26 cellular contexts compared by ENCODE assay signal in the genomic region with DNA sequence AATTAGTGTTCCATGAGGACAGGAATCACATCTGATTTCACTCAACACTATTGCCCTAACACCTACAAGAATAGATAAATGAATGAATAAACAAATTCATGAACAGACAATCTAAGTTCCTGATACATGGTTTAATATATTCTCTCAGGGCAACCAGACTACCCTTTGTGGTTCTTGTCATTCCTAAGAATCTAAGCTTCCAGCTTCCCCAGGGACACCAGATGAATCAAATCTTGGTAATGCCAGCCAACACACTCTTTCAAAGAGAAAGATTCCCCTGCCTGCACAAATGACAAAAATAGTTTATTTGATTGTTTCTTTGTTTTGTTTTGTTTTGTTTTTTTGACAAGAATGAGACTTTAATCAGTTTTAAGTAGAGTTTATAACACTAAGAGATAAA.
"Had no signal": no experiment of that assay in that cellular context is flagged by ENCODE, and none has a peak within 500 bp of the region (broad histone marks: within the 10 kb centered on the region; RNA-seq: fewer than 3 reads in every experiment).

No MANE protein-coding gene starts in this region.

- H3K4me1 ChIP-seq: adrenal gland, body of pancreas, colonic mucosa, esophagus squamous epithelium had no signal

- DNase-seq: activated CD4-positive, alpha-beta T cell treated with anti-CD3 and anti-CD28 coated beads for 36 hours; activated CD4-positive, alpha-beta T cell treated with anti-CD3 and anti-CD28 coated beads, Interleukin-2, amount 10 ng/mL, durations not matched to agents 7 days and 5 days; activated CD4-positive, alpha-beta T cell treated with anti-CD3 and anti-CD28 coated beads, Interleukin-2, amount 50 U/mL, for 4 hours; activated CD4-positive, CD25-positive, alpha-beta regulatory T cell; activated CD4-positive, CD25-positive, alpha-beta regulatory T cell treated with anti-CD3 and anti-CD28 coated beads, Interleukin-2, amount 50 U/mL, for 72 hours; activated CD8-positive, alpha-beta memory T cell treated with anti-CD3 and anti-CD28 coated beads for 24 hours; activated CD8-positive, alpha-beta T cell treated with anti-CD3 and anti-CD28 coated beads for 36 hours; activated effector memory CD4-positive, alpha-beta T cell treated with Interleukin-2 at 50 U/mL for 16 hours; activated gamma-delta T cell treated with Interleukin-2 at 50 U/mL for 16 hours; activated naive CD4-positive, alpha-beta T cell treated with anti-CD3 and anti-CD28 coated beads, Interleukin-2, amount 50 U/mL, for 16 hours; activated naive CD4-positive, alpha-beta T cell treated with Interleukin-2 at 50 U/mL for 16 hours; activated T-cell treated with anti-CD3 and anti-CD28 coated beads, Interleukin-2, amount 50 U/mL, for 4 hours; adrenal gland; amygdala; aorta; body of pancreas; central memory CD4-positive, alpha-beta T cell; cerebellar nuclear complex; colonic mucosa; effector CD8-positive, alpha-beta T cell; esophagus squamous epithelium; foreskin fibroblast; head of caudate nucleus; T-helper 1 cell; T-helper 17 cell had no signal

- H3K27ac ChIP-seq: adrenal gland, body of pancreas, colonic mucosa, epithelial cell of prostate, esophagus squamous epithelium had no signal

- H3K4me3 ChIP-seq: adrenal gland, body of pancreas, colonic mucosa, esophagus squamous epithelium had no signal

- H3K27me3 ChIP-seq: adrenal gland, body of pancreas, colonic mucosa, esophagus squamous epithelium had no signal

- H3K9me3 ChIP-seq: adrenal gland, body of pancreas, colonic mucosa had no signal

- H3K36me3 ChIP-seq: adrenal gland, colonic mucosa, esophagus squamous epithelium had no signal
